ENCODE assay signal across 27 cellular contexts in genomic region chr19:31164666-31165265, GRCh38.
"Had no signal": no experiment of that assay in that cellular context is flagged by ENCODE, and none has a peak within 500 bp of the region (broad histone marks: within the 10 kb centered on the region; RNA-seq: fewer than 3 reads in every experiment).

No MANE protein-coding gene starts in this region.

- DNase-seq: activated CD4-positive, alpha-beta memory T cell treated with anti-CD3 and anti-CD28 coated beads for 36 hours; activated CD4-positive, alpha-beta T cell treated with anti-CD3 and anti-CD28 coated beads for 48 hours; activated CD8-positive, alpha-beta memory T cell treated with anti-CD3 and anti-CD28 coated beads, Interleukin-2, amount 50 U/mL, for 4 hours; activated effector memory CD4-positive, alpha-beta T cell treated with anti-CD3 and anti-CD28 coated beads, Interleukin-2, amount 50 U/mL, for 16 hours; activated naive CD4-positive, alpha-beta T cell treated with anti-CD3 and anti-CD28 coated beads for 36 hours; activated naive CD8-positive, alpha-beta T cell treated with anti-CD3 and anti-CD28 coated beads, Interleukin-2, amount 10 ng/mL, durations not matched to agents 7 days and 5 days; activated T-cell treated with anti-CD3 and anti-CD28 coated beads, Interleukin-2, amount 50 U/mL, for 1 hour; amniotic stem cell; colonic mucosa; dorsolateral prefrontal cortex; effector memory CD4-positive, alpha-beta T cell; erythroblast; gastrocnemius medialis; glutamatergic neuron; left colon; naive thymus-derived CD8-positive, alpha-beta T cell; stimulated activated CD4-positive, alpha-beta T cell treated with anti-CD3 and anti-CD28 coated beads, Interleukin-1b, Interleukin-23, amount 100 ng/mL, for 48 hours; stimulated activated naive B cell treated with anti-CD40 and anti-IgM and Interleukin-4, amounts not matched to agents 10 μg/mL and 1 μg/mL and 100 μg/mL, for 72 hours; stomach; thyroid gland; WERI-Rb-1 had no signal

- H3K27me3 ChIP-seq: colonic mucosa, gastrocnemius medialis, neural progenitor cell, thyroid gland had no signal

- H3K4me3 ChIP-seq: colonic mucosa, dorsolateral prefrontal cortex, gastrocnemius medialis, neural progenitor cell, smooth muscle cell, stomach, thyroid gland had no signal

- H3K4me1 ChIP-seq: colonic mucosa, gastrocnemius medialis, neural progenitor cell, stomach, thyroid gland had no signal

- H3K27ac ChIP-seq: colonic mucosa, dorsolateral prefrontal cortex, gastrocnemius medialis, neural progenitor cell, stomach, thyroid gland, WERI-Rb-1 had no signal

- H2AFZ ChIP-seq: neural progenitor cell had no signal

- H3K4me2 ChIP-seq: neural progenitor cell, smooth muscle cell had no signal

- H3K36me3 ChIP-seq: colonic mucosa, gastrocnemius medialis, neural progenitor cell, stomach, thyroid gland, WERI-Rb-1 had no signal

- FAIRE-seq: bronchial epithelial cell, keratinocyte, TTC549 had no signal

- H3K9ac ChIP-seq: neural progenitor cell had no signal

- ATAC-seq: activated CD4-positive, CD25-positive, alpha-beta regulatory T cell treated with anti-CD3 and anti-CD28 coated beads, Interleukin-2, amount 50 U/mL, for 24 hours; gastrocnemius medialis; left colon; naive thymus-derived CD8-positive, alpha-beta T cell; stimulated activated naive B cell treated with anti-CD40 and anti-IgM and Interleukin-4, amounts not matched to agents 10 μg/mL and 1 μg/mL and 100 μg/mL, for 72 hours had no signal

- H3K9me3 ChIP-seq: colonic mucosa, gastrocnemius medialis, stomach, thyroid gland had no signal
